In genomic region chr15:63288778-63289378, GRCh38 we compare ENCODE assay signal across 1 cellular context.
TF ChIP-seq lines count a peak whose summit lies in the region.

No MANE protein-coding gene starts in this region.

TF ChIP-seq in K562, 482 proteins besides CTCF, POLR2A, EP300 and RAD21 (continued from another document):
- TF ChIP-seq, protein P1, sequence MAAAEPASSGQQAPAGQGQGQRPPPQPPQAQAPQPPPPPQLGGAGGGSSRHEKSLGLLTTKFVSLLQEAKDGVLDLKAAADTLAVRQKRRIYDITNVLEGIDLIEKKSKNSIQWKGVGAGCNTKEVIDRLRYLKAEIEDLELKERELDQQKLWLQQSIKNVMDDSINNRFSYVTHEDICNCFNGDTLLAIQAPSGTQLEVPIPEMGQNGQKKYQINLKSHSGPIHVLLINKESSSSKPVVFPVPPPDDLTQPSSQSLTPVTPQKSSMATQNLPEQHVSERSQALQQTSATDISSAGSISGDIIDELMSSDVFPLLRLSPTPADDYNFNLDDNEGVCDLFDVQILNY (CRISPR knock-in tag; IDR thresholded peaks at IDR 0.05): no peak
- TF ChIP-seq EP400 (IDR thresholded peaks at IDR 0.05) (0 out of 2 replicates have a peak, but pooled peaks have one; percentile 29), SMARCC2 (IDR thresholded peaks at IDR 0.05; ENCODE audit: low read depth) (no peak), BDP1 (IDR thresholded peaks at IDR 0.05; ENCODE audit: insufficient read depth, insufficient read length) (no peak), DNMT1 (IDR thresholded peaks at IDR 0.05) (no peak), POLR2B (IDR thresholded peaks at IDR 0.05; ENCODE audit: low read depth, partially characterized antibody) (no peak), POLR2H (tag; IDR thresholded peaks at IDR 0.05; ENCODE audit: low read depth) (peak; percentile 52; the same call in 1 of the 2 replicates), CC2D1A (IDR thresholded peaks at IDR 0.05) (peak; percentile 49; the same call in 1 of the 2 replicates), CBFB (CRISPR knock-in tag; IDR thresholded peaks at IDR 0.05) (no peak), ARID2 (IDR thresholded peaks at IDR 0.05) (0 out of 2 replicates have a peak, but pooled peaks have one; percentile 65), WHSC1 (IDR thresholded peaks at IDR 0.05; ENCODE audit: low read length) (no peak), FOXK2 (conservative IDR thresholded peaks at IDR 0.05 in 1 of 2, IDR thresholded peaks at IDR 0.05 in 1 of 2; ENCODE audit: low read depth in 2 of 2) (peak in 1 of 2 experiments; percentile 26; a peak in 1 of 4 replicates), ARNT (IDR thresholded peaks at IDR 0.05) (no peak), IRF9 (tag; IDR thresholded peaks at IDR 0.05) (no peak), DEAF1 (CRISPR knock-in tag; IDR thresholded peaks at IDR 0.05) (peak; percentile 98), ZNF175 (CRISPR knock-in tag; IDR thresholded peaks at IDR 0.05; ENCODE audit: low read depth) (0 out of 2 replicates have a peak, but pooled peaks have one; percentile 31), RB1 (IDR thresholded peaks at IDR 0.05; ENCODE audit: low read depth) (0 out of 2 replicates have a peak, but pooled peaks have one; percentile 18), MECOM (CRISPR knock-in tag; IDR thresholded peaks at IDR 0.05) (no peak), ZNF695 (CRISPR knock-in tag; IDR thresholded peaks at IDR 0.05) (no peak)
- TF ChIP-seq, protein P2, sequence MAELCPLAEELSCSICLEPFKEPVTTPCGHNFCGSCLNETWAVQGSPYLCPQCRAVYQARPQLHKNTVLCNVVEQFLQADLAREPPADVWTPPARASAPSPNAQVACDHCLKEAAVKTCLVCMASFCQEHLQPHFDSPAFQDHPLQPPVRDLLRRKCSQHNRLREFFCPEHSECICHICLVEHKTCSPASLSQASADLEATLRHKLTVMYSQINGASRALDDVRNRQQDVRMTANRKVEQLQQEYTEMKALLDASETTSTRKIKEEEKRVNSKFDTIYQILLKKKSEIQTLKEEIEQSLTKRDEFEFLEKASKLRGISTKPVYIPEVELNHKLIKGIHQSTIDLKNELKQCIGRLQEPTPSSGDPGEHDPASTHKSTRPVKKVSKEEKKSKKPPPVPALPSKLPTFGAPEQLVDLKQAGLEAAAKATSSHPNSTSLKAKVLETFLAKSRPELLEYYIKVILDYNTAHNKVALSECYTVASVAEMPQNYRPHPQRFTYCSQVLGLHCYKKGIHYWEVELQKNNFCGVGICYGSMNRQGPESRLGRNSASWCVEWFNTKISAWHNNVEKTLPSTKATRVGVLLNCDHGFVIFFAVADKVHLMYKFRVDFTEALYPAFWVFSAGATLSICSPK (IDR thresholded peaks at IDR 0.05; ENCODE audit: borderline replicate concordance): no peak
